ENCODE assay signal across 8 cellular contexts in the genomic region with DNA sequence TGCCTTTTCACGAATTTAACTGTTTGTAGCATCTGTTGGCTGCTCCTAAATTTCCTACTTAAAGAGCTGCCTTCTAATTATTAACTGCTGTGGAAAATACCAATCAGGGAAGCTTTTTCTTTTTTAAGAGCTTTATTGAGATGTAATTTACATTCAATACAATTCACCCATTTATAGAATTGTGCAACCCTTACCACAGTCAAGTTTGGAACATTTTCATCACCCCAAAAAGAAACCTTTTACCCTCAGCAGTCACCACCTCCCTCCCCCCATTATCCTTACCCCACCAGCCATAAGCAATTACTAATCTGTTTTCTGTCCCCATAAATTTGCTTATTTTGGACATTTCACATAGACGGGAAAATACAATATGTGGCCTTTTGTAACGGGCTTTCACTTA. TPM values are rescaled to one million over a fixed set of nuclear protein-coding genes. Genes with fewer than 3 reads are reported as not detected.
DNase-seq lines count a peak whose midpoint lies in the region; ATAC-seq and TF ChIP-seq lines count a peak whose summit lies in the region.

No MANE protein-coding gene starts in this region.

- peak overlapping the region; percentile 91 to 99 (median 98) for H3K27ac ChIP-seq in heart left ventricle
- H3K27ac ChIP-seq in lower lobe of right lung = peak overlapping the region; percentile 97
- H3K27ac ChIP-seq in vagina = peak overlapping the region; percentile 84

- intact Hi-C loops in heart left ventricle (cut with DNase I) (loop anchor here in 5 of 10 donors (2.0 to 10.0 kb wide), 5 partner anchors 72 to 608 kb away; partner anchors contain the start of genes DHRS7 (in 4 of the 5), JKAMP (in 1 of the 5), L3HYPDH (in 1 of the 5) and PPM1A (in 1 of the 5)), Right ventricle myocardium inferior (cut with DNase I) (loop anchor here (5.0 kb wide), 2 partner anchors 91 to 889 kb away; partner anchors contain the start of genes SLC38A6 and TRMT5), lower lobe of right lung (cut with DNase I) (no loop called here), vagina (cut with DNase I) (loop anchor here (2.0 kb wide), 1 partner anchor 72 kb away; the partner anchor contains the start of gene DHRS7)

- WGBS in heart left ventricle, 4 donors = 8 to 14% (median 12%) methylated on average over 3 of the region's 3 CpGs

- H3K4me1 ChIP-seq in heart left ventricle (peaks cover 0 to 60% (median 33%) of the 10 kb centered on the region in 12 donors), lower lobe of right lung (peaks cover 45% of the 10 kb centered on the region), vagina (peaks cover 42% of the 10 kb centered on the region)

- H3K36me3 ChIP-seq in heart left ventricle (peaks cover 0 to 9% (median 0%) of the 10 kb centered on the region in 9 donors), lower lobe of right lung (peaks cover 11% of the 10 kb centered on the region), vagina (no peaks in the 10 kb centered on the region)

- H3K9me3 ChIP-seq in heart left ventricle = no peaks in the 10 kb centered on the region
- no peaks in the 10 kb centered on the region for H3K9me3 ChIP-seq in lower lobe of right lung
- H3K9me3 ChIP-seq in vagina = no peaks in the 10 kb centered on the region

- TF ChIP-seq POLR2A in heart left ventricle (IDR thresholded peaks at IDR 0.05) (no peak), vagina (IDR thresholded peaks at IDR 0.05) (no peak)

- TF ChIP-seq CTCF in heart left ventricle (IDR thresholded peaks at IDR 0.05) = no peak
- no peak for TF ChIP-seq CTCF in lower lobe of right lung (IDR thresholded peaks at IDR 0.05)
- TF ChIP-seq CTCF in vagina (IDR thresholded peaks at IDR 0.05) = no peak

- ATAC-seq in heart left ventricle (no peak), Right ventricle myocardium inferior (no peak), lower lobe of right lung (no peak), HG02970 (IDR thresholded peaks at IDR 0.05; ENCODE audit: low FRiP score, unreplicated experiment) (no peak), GM19351 (IDR thresholded peaks at IDR 0.05; ENCODE audit: unreplicated experiment) (no peak)

- no peaks in the 10 kb centered on the region for H3K27me3 ChIP-seq in heart left ventricle
- no peaks in the 10 kb centered on the region for H3K27me3 ChIP-seq in lower lobe of right lung (ENCODE audit: low read depth)
- no peaks in the 10 kb centered on the region for H3K27me3 ChIP-seq in vagina

- DNase-seq in heart left ventricle = no peak
- DNase-seq in Right ventricle myocardium inferior (ENCODE audit: missing footprints) = no peak
- peak; percentile 9 for DNase-seq in astrocyte of the hippocampus (ENCODE audit: low read depth, low spot score)
- no peak for DNase-seq in lower lobe of right lung
- no peak for DNase-seq in vagina (ENCODE audit: extremely low spot score in 2 of 2)
- no peak for DNase-seq in hepatic stellate cell (ENCODE audit: low spot score)

- H3K4me3 ChIP-seq in heart left ventricle (peak overlapping the region; percentile 50 to 90 (median 74)), lower lobe of right lung (peak overlapping the region; percentile 78), vagina (peak overlapping the region; percentile 56 to 84)

RNA-seq across cellular contexts. Expression of gene PCNX4, which starts 1.4 kb away (rescaled TPM):
- total RNA-seq in heart left ventricle (10 to 100 TPM; 22.1 to 56.2 (median 37.3) TPM), Right ventricle myocardium inferior (23.5 TPM), lower lobe of right lung (36.1 TPM), vagina (51.6 TPM)
- polyA plus RNA-seq in heart left ventricle = 10 to 100 TPM; 19.7 TPM
